Comparison of ENCODE assay signal across 8 cellular contexts in genomic region chr6:20978176-20978614, GRCh38.
A peak's percentile ranks its signal among the peaks of the same experiment; 100 is the strongest.
DNase-seq lines count a peak whose midpoint lies in the region; ATAC-seq and TF ChIP-seq lines count a peak whose summit lies in the region.
"Had no signal": no experiment of that assay in that cellular context is flagged by ENCODE, and none has a peak within 500 bp of the region (broad histone marks: within the 10 kb centered on the region; RNA-seq: fewer than 3 reads in every experiment).

No MANE protein-coding gene starts in this region.

- peak; percentile 84 for ATAC-seq in GM18520 (IDR thresholded peaks at IDR 0.05; ENCODE audit: unreplicated experiment)
- peak; percentile 82 for ATAC-seq in GM21737 (IDR thresholded peaks at IDR 0.05; ENCODE audit: unreplicated experiment)
- peak; percentile 75 for ATAC-seq in HG03521 (IDR thresholded peaks at IDR 0.05; ENCODE audit: unreplicated experiment)
- ATAC-seq: HCT116 had no signal

- no peak for DNase-seq in Calu3
- DNase-seq in NCI-H510A (lab: John Stamatoyannopoulos, UW) = no peak
- no peak for DNase-seq in stimulated activated CD4-positive, alpha-beta T cell treated with anti-CD3 and anti-CD28 coated beads, Interleukin-4, amount 100 ng/mL, for 1 hour

- H3K4me3 Mint-ChIP-seq in nephron (no peak overlapping the region), Calu3 (ENCODE audit: low read depth, unreplicated experiment) (no peak overlapping the region)

- H3K27ac Mint-ChIP-seq in nephron = peak overlapping the region in 2 of 3 experiments; percentile 45 to 75
- H3K27ac Mint-ChIP-seq in Calu3 (ENCODE audit: unreplicated experiment) = no peak overlapping the region

- CTCF ChIA-PET in Calu3 (lab: Charles Lee) = no interaction called here

- no peak for TF ChIP-seq CTCF in nephron (IDR thresholded peaks at IDR 0.05; ENCODE audit: unreplicated experiment in 3 of 3)
- TF ChIP-seq CTCF in Calu3 (IDR thresholded peaks at IDR 0.05; ENCODE audit: unreplicated experiment) = no peak

- H3K36me3 Mint-ChIP-seq in nephron (ENCODE audit: low read depth) (no peaks in the 10 kb centered on the region), Calu3 (ENCODE audit: insufficient read depth, unreplicated experiment) (no peaks in the 10 kb centered on the region)

- H3K27me3 Mint-ChIP-seq in nephron (ENCODE audit: low read depth) (no peaks in the 10 kb centered on the region), Calu3 (ENCODE audit: unreplicated experiment) (no peaks in the 10 kb centered on the region)

- H3K9me3 Mint-ChIP-seq in nephron = no peaks in the 10 kb centered on the region
- H3K9me3 Mint-ChIP-seq in Calu3 (ENCODE audit: low read depth, unreplicated experiment) = peaks cover 2% of the 10 kb centered on the region

- intact Hi-C loops in Calu3 (cut with micrococcal nuclease; ENCODE audit: unreplicated experiment) = no loop called here

- no TSS peak for BruUV-seq in Calu3 (replicated peaks; lab: Mats Ljungman, UMichigan)

- peaks cover 4% of the 10 kb centered on the region for H3K4me1 Mint-ChIP-seq in nephron
- H3K4me1 Mint-ChIP-seq in Calu3 (ENCODE audit: low read depth, unreplicated experiment) = no peaks in the 10 kb centered on the region
